Comparison of ENCODE assay signal across 31 cellular contexts in genomic region chr3:106245400-106245799, GRCh38.
"Had no signal": no experiment of that assay in that cellular context is flagged by ENCODE, and none has a peak within 500 bp of the region (broad histone marks: within the 10 kb centered on the region; RNA-seq: fewer than 3 reads in every experiment).

No MANE protein-coding gene starts in this region.

- H3K4me1 Mint-ChIP-seq: central memory CD8-positive, alpha-beta T cell had no signal

- H3K27ac Mint-ChIP-seq: activated CD4-positive, alpha-beta memory T cell treated with anti-CD3 and anti-CD28 coated beads for 36 hours; activated CD8-positive, alpha-beta memory T cell treated with anti-CD3 and anti-CD28 coated beads, Interleukin-2, amount 10 ng/mL, durations not matched to agents 7 days and 5 days; activated naive CD4-positive, alpha-beta T cell treated with anti-CD3 and anti-CD28 coated beads, Interleukin-2, amount 10 ng/mL, durations not matched to agents 7 days and 5 days; activated naive CD8-positive, alpha-beta T cell; activated naive CD8-positive, alpha-beta T cell treated with anti-CD3 and anti-CD28 coated beads, Interleukin-2, amount 50 U/mL, for 24 hours had no signal

- H3K36me3 ChIP-seq: cardiac muscle cell, WERI-Rb-1 had no signal

- H3K4me3 Mint-ChIP-seq: activated CD4-positive, alpha-beta memory T cell treated with anti-CD3 and anti-CD28 coated beads for 36 hours; activated CD8-positive, alpha-beta memory T cell treated with anti-CD3 and anti-CD28 coated beads, Interleukin-2, amount 10 ng/mL, durations not matched to agents 7 days and 5 days; activated naive CD4-positive, alpha-beta T cell treated with anti-CD3 and anti-CD28 coated beads, Interleukin-2, amount 10 ng/mL, durations not matched to agents 7 days and 5 days; activated naive CD8-positive, alpha-beta T cell; activated naive CD8-positive, alpha-beta T cell treated with anti-CD3 and anti-CD28 coated beads, Interleukin-2, amount 50 U/mL, for 24 hours; central memory CD8-positive, alpha-beta T cell had no signal

- DNase-seq: activated CD4-positive, alpha-beta memory T cell treated with anti-CD3 and anti-CD28 coated beads for 36 hours; activated CD4-positive, alpha-beta T cell treated with anti-CD3 and anti-CD28 coated beads for 1 hour; activated CD4-positive, alpha-beta T cell treated with anti-CD3 and anti-CD28 coated beads, Interleukin-2, amount 50 U/mL, for 1 hour; activated CD4-positive, CD25-positive, alpha-beta regulatory T cell; activated CD8-positive, alpha-beta memory T cell treated with anti-CD3 and anti-CD28 coated beads for 24 hours; activated CD8-positive, alpha-beta memory T cell treated with anti-CD3 and anti-CD28 coated beads, Interleukin-2, amount 10 ng/mL, durations not matched to agents 7 days and 5 days; activated CD8-positive, alpha-beta memory T cell treated with anti-CD3 and anti-CD28 coated beads, Interleukin-2, amount 50 U/mL, for 48 hours; activated effector memory CD4-positive, alpha-beta T cell treated with Interleukin-2 at 50 U/mL for 16 hours; activated naive CD4-positive, alpha-beta T cell treated with anti-CD3 and anti-CD28 coated beads, Interleukin-2, amount 10 ng/mL, durations not matched to agents 7 days and 5 days; activated naive CD8-positive, alpha-beta T cell treated with anti-CD3 and anti-CD28 coated beads, Interleukin-2, amount 50 U/mL, for 24 hours; activated T-cell treated with anti-CD3 and anti-CD28 coated beads, Interleukin-2, amount 50 U/mL, for 48 hours; anterior cingulate cortex; MM.1S; MV-4-11; NCI-H1092; NCI-H1436 treated with DMSO at 0.1 percent for 48 hours; NCI-H1694 treated with DMSO at 0.1 percent for 48 hours; NCI-H2029; NCI-H345; NCI-H526; NCI-H748 treated with DMSO at 0.1 percent for 48 hours; NK-92 treated with Interleukin-12 subunit alpha and Interleukin-12 subunit beta, amount 100 ng/mL, for 24 hours; PC-3; SW 1271; T-helper 1 cell; T1000; WERI-Rb-1 had no signal

- H3K9me3 Mint-ChIP-seq: central memory CD8-positive, alpha-beta T cell had no signal

- ATAC-seq: activated CD8-positive, alpha-beta memory T cell treated with anti-CD3 and anti-CD28 coated beads, Interleukin-2, amount 10 ng/mL, durations not matched to agents 7 days and 5 days; activated naive CD8-positive, alpha-beta T cell treated with anti-CD3 and anti-CD28 coated beads, Interleukin-2, amount 50 U/mL, for 24 hours; PC-3; Right ventricle myocardium inferior had no signal

- H3K36me3 Mint-ChIP-seq: activated naive CD8-positive, alpha-beta T cell had no signal

- H3K27me3 ChIP-seq: cardiac muscle cell had no signal

- H3K27me3 Mint-ChIP-seq: activated CD4-positive, alpha-beta memory T cell treated with anti-CD3 and anti-CD28 coated beads for 36 hours; activated CD8-positive, alpha-beta memory T cell treated with anti-CD3 and anti-CD28 coated beads, Interleukin-2, amount 10 ng/mL, durations not matched to agents 7 days and 5 days; activated naive CD4-positive, alpha-beta T cell treated with anti-CD3 and anti-CD28 coated beads, Interleukin-2, amount 10 ng/mL, durations not matched to agents 7 days and 5 days; activated naive CD8-positive, alpha-beta T cell; activated naive CD8-positive, alpha-beta T cell treated with anti-CD3 and anti-CD28 coated beads, Interleukin-2, amount 50 U/mL, for 24 hours; central memory CD8-positive, alpha-beta T cell had no signal

- H3K4me3 ChIP-seq: cardiac muscle cell had no signal
